Comparison of ENCODE assay signal across 1 cellular context in the genomic region with DNA sequence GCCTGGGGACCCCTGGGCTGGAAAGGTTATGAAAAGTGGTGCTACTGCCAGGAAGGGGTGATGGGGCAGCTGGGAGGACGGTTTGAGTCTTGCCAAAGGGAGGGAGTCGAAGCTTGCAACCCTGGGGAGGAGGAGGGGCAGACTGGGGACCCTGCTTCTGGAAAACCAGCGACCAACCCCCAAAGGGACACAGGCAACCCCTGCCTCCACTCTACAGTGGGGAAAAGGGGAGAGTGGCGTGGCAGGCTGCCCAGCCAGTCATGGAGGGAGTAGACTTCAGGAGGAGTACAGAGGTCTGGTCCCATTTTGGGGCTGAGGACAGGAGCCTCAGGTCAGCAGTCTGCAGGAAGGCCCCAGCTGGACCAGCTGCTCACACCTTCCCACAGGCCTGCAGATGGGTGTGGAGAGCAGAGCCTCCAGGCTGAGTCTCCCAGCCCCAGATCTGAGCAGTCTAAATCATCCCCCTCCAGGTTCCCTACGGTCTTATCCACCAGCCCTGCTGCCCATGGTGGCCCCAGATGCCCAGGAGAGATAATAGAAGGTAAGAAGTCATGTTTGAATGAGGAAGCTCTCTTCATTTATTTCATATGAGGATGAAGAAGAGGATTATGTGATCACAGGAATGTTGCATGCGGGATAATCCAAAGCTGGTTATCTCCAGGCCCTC.
A peak's percentile ranks its signal among the peaks of the same experiment; 100 is the strongest.
TF ChIP-seq lines count a peak whose summit lies in the region.

No MANE protein-coding gene starts in this region.

TF ChIP-seq in A549, 52 proteins besides CTCF, POLR2A, EP300 and RAD21 (continued from another document):
- TF ChIP-seq, protein P1, sequence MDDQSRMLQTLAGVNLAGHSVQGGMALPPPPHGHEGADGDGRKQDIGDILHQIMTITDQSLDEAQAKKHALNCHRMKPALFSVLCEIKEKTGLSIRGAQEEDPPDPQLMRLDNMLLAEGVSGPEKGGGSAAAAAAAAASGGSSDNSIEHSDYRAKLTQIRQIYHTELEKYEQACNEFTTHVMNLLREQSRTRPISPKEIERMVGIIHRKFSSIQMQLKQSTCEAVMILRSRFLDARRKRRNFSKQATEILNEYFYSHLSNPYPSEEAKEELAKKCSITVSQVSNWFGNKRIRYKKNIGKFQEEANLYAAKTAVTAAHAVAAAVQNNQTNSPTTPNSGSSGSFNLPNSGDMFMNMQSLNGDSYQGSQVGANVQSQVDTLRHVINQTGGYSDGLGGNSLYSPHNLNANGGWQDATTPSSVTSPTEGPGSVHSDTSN (IDR thresholded peaks at IDR 0.05): peak; percentile 54; the same call in 1 of the 2 replicates
- no peak for TF ChIP-seq FOSL2 (IDR thresholded peaks at IDR 0.05)
- no peak for TF ChIP-seq FOSL2 (CRISPR knock-in tag; IDR thresholded peaks at IDR 0.05)
